ENCODE assay signal across 1 cellular context in genomic region chr6:170093658-170094596, GRCh38.
TF ChIP-seq lines count a peak whose summit lies in the region.

No MANE protein-coding gene starts in this region.

TF ChIP-seq in GM23338, 12 proteins besides CTCF, POLR2A, EP300 and RAD21 (continued from another document):
- TF ChIP-seq REST (IDR thresholded peaks at IDR 0.05; ENCODE audit: unreplicated experiment) (no peak), ZNF331 (CRISPR knock-in tag; IDR thresholded peaks at IDR 0.05; ENCODE audit: low read depth) (no peak), JUNB (IDR thresholded peaks at IDR 0.05; ENCODE audit: unreplicated experiment) (no peak), ETS1 (IDR thresholded peaks at IDR 0.05) (no peak), STAT1 (IDR thresholded peaks at IDR 0.05; ENCODE audit: unreplicated experiment) (no peak), EZH2phosphoT487 (IDR thresholded peaks at IDR 0.05; ENCODE audit: unreplicated experiment) (no peak), NANOG (IDR thresholded peaks at IDR 0.05; ENCODE audit: borderline replicate concordance) (no peak), EZH2 (IDR thresholded peaks at IDR 0.05; ENCODE audit: low read depth, unreplicated experiment) (no peak)
